In genomic region chr11:35794850-35795249, GRCh38 we compare ENCODE assay signal across 14 cellular contexts.
DNase-seq lines count a peak whose midpoint lies in the region; ATAC-seq and TF ChIP-seq lines count a peak whose summit lies in the region.
"Had no signal": no experiment of that assay in that cellular context is flagged by ENCODE, and none has a peak within 500 bp of the region (broad histone marks: within the 10 kb centered on the region; RNA-seq: fewer than 3 reads in every experiment).

No MANE protein-coding gene starts in this region.

- H3K36me3 ChIP-seq in skeletal muscle satellite cell (ENCODE audit: insufficient read depth, low read length), result no peaks in the 10 kb centered on the region

- H3K4me2 ChIP-seq in skeletal muscle satellite cell (ENCODE audit: low read length), result peak overlapping the region; percentile 15

- H3K9me3 Mint-ChIP-seq in natural killer cell, result no peaks in the 10 kb centered on the region

- no peak for TF ChIP-seq CTCF in fibroblast of pulmonary artery (IDR thresholded peaks at IDR 0.05; ENCODE audit: low read length, missing control alignments)
- no peak for TF ChIP-seq CTCF in natural killer cell (IDR thresholded peaks at IDR 0.05)

- H3K4me3 ChIP-seq in fibroblast of pulmonary artery (replicated peaks; ENCODE audit: low read depth, low read length) (no peak overlapping the region), skeletal muscle satellite cell (ENCODE audit: low read length) (no peak overlapping the region)
- H3K4me3 ChIP-seq: K562 had no signal

- DNase-seq in HCEC 1CT (peak; percentile 78), T1000 (lab: John Stamatoyannopoulos, UW) (peak; percentile 8), fibroblast of pulmonary artery (ENCODE audit: low read depth) (peak; percentile 32), superior temporal gyrus (ENCODE audit: extremely low spot score) (no peak), natural killer cell (no peak)
- DNase-seq: activated CD8-positive, alpha-beta memory T cell treated with anti-CD3 and anti-CD28 coated beads for 24 hours; central memory CD4-positive, alpha-beta T cell; NCI-H146; SIG-M5; stimulated activated CD4-positive, alpha-beta T cell treated with anti-CD3 and anti-CD28 coated beads, Interleukin-12 subunit alpha, Interleukin-12 subunit beta, amount 100 ng/mL, for 4 hours; substantia nigra had no signal

- no peak overlapping the region for H3K27ac Mint-ChIP-seq in natural killer cell

- no peaks in the 10 kb centered on the region for H3K27me3 Mint-ChIP-seq in natural killer cell (ENCODE audit: low read depth in 2 of 2)

- peaks cover 44% of the 10 kb centered on the region for H3K4me1 ChIP-seq in skeletal muscle satellite cell (ENCODE audit: control insufficient read depth, insufficient read depth, low read length)

- no peak for ATAC-seq in HG02852 (IDR thresholded peaks at IDR 0.05; ENCODE audit: unreplicated experiment)
- ATAC-seq in natural killer cell, result no peak
- ATAC-seq: K562 had no signal

- H3K4me3 Mint-ChIP-seq in natural killer cell, result no peak overlapping the region

- no peaks in the 10 kb centered on the region for H3K27me3 ChIP-seq in skeletal muscle satellite cell (ENCODE audit: control insufficient read depth, insufficient read depth, low read length)

- intact Hi-C loops in natural killer cell (cut with micrococcal nuclease), result no loop called here

- H3K9me3 ChIP-seq in skeletal muscle satellite cell (replicated peaks; ENCODE audit: low read length), result no peaks in the 10 kb centered on the region

- H3K9ac ChIP-seq in skeletal muscle satellite cell (ENCODE audit: low read depth, low read length), result no peak overlapping the region

- peaks cover 54 to 61% of the 10 kb centered on the region in 2 donors for H3K4me1 Mint-ChIP-seq in natural killer cell

- H3K36me3 Mint-ChIP-seq in natural killer cell, result peaks cover 6% of the 10 kb centered on the region

Comparison
In these comparisons a context has a peak if more than half of its experiments do, and no peak if none do; other contexts are left out.
1. DNase-seq: peak in HCEC 1CT (single experiment), T1000 (single experiment) and fibroblast of pulmonary artery (single experiment); none in superior temporal gyrus (single experiment) and natural killer cell (single experiment).